ENCODE assay signal across 1 cellular context in genomic region chr20:50146732-50147662, GRCh38.
A peak's percentile ranks its signal among the peaks of the same experiment; 100 is the strongest.
TF ChIP-seq lines count a peak whose summit lies in the region.

No MANE protein-coding gene starts in this region.

TF ChIP-seq in HepG2, 621 proteins besides CTCF, POLR2A, EP300 and RAD21 (continues in another document):
- TF ChIP-seq ZNF343 (CRISPR knock-in tag; IDR thresholded peaks at IDR 0.05) (no peak), ZNF598 (CRISPR knock-in tag; IDR thresholded peaks at IDR 0.05; ENCODE audit: borderline replicate concordance) (0 out of 2 replicates have a peak, but pooled peaks have one; percentile 23), HMGXB3 (CRISPR knock-in tag; IDR thresholded peaks at IDR 0.05; ENCODE audit: borderline replicate concordance) (no peak), E2F2 (CRISPR knock-in tag; IDR thresholded peaks at IDR 0.05; ENCODE audit: borderline replicate concordance) (no peak), MAX (IDR thresholded peaks at IDR 0.05) (0 out of 2 replicates have a peak, but pooled peaks have one; percentile 7), MTA1 (CRISPR knock-in tag; IDR thresholded peaks at IDR 0.05; ENCODE audit: borderline replicate concordance) (0 out of 2 replicates have a peak, but pooled peaks have one; percentile 4), YY1 (IDR thresholded peaks at IDR 0.05; ENCODE audit: insufficient read depth, insufficient replicate concordance, low read depth, low read length) (peak; percentile 48), ZBTB38 (CRISPR knock-in tag; IDR thresholded peaks at IDR 0.05) (peak; percentile 97), ZNF687 (CRISPR knock-in tag; IDR thresholded peaks at IDR 0.05) (peak; percentile 75), FOXO4 (CRISPR knock-in tag; conservative IDR thresholded peaks at IDR 0.05) (0 out of 2 replicates have a peak, but pooled peaks have one; percentile 52), U2AF1 (optimal IDR thresholded peaks at IDR 0.05; ENCODE audit: low read depth, low read length) (peak; percentile 55), ZNF7 (CRISPR knock-in tag; IDR thresholded peaks at IDR 0.05) (no peak), SOX5 (CRISPR knock-in tag; IDR thresholded peaks at IDR 0.05; ENCODE audit: borderline replicate concordance) (peak; percentile 31; the same call in 1 of the 2 replicates), ZBTB7B (CRISPR knock-in tag; IDR thresholded peaks at IDR 0.05) (no peak), SNAPC2 (CRISPR knock-in tag; IDR thresholded peaks at IDR 0.05) (no peak), ZNF580 (CRISPR knock-in tag; IDR thresholded peaks at IDR 0.05; ENCODE audit: borderline replicate concordance, low read depth) (no peak), STAT5B (CRISPR knock-in tag; IDR thresholded peaks at IDR 0.05) (no peak), ZNF597 (CRISPR knock-in tag; IDR thresholded peaks at IDR 0.05) (no peak), ZNF607 (CRISPR knock-in tag; IDR thresholded peaks at IDR 0.05; ENCODE audit: borderline replicate concordance) (0 out of 2 replicates have a peak, but pooled peaks have one; percentile 18), SNAPC4 (CRISPR knock-in tag; IDR thresholded peaks at IDR 0.05) (no peak), HIVEP1 (CRISPR knock-in tag; IDR thresholded peaks at IDR 0.05) (0 out of 2 replicates have a peak, but pooled peaks have one; percentile 51), KLF12 (CRISPR knock-in tag; IDR thresholded peaks at IDR 0.05; ENCODE audit: borderline replicate concordance) (no peak), ZNF605 (CRISPR knock-in tag; IDR thresholded peaks at IDR 0.05) (0 out of 2 replicates have a peak, but pooled peaks have one; percentile 26), CBX5 (CRISPR knock-in tag; IDR thresholded peaks at IDR 0.05; ENCODE audit: borderline replicate concordance) (0 out of 2 replicates have a peak, but pooled peaks have one; percentile 7), NFIB (CRISPR knock-in tag; IDR thresholded peaks at IDR 0.05; ENCODE audit: borderline replicate concordance) (0 out of 2 replicates have a peak, but pooled peaks have one; percentile 53), GABPA (IDR thresholded peaks at IDR 0.05; ENCODE audit: low read depth, low read length) (no peak), GABPA (CRISPR knock-in tag; IDR thresholded peaks at IDR 0.05; ENCODE audit: low read depth) (peak; percentile 60), ZNF766 (CRISPR knock-in tag; IDR thresholded peaks at IDR 0.05; ENCODE audit: borderline replicate concordance) (no peak), ZHX1 (CRISPR knock-in tag; IDR thresholded peaks at IDR 0.05; ENCODE audit: low read depth) (no peak), GABPB1 (CRISPR knock-in tag; IDR thresholded peaks at IDR 0.05) (peak; percentile 53), MLX (CRISPR knock-in tag; IDR thresholded peaks at IDR 0.05) (no peak), ZNF776 (CRISPR knock-in tag; IDR thresholded peaks at IDR 0.05) (no peak), SIX4 (CRISPR knock-in tag; IDR thresholded peaks at IDR 0.05) (0 out of 2 replicates have a peak, but pooled peaks have one; percentile 33), POGZ (CRISPR knock-in tag; IDR thresholded peaks at IDR 0.05) (0 out of 2 replicates have a peak, but pooled peaks have one; percentile 9)
